Comparison of ENCODE assay signal across 8 cellular contexts in the genomic region with DNA sequence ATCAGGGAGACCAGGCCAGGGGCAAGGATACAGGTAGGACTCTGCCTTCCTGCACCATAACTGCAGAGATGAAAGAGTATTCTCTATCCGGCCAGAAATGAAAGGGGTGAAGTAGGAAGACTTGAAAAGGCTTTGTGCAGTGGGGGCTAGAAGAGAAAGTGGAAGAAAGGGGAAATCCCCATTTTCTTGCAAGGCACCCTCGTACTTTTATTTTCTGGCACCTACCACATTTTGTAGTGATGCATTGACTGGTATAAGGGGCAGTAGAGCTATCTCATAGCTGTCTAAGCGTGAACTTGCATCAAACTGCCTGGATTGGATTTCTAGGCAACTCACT. TPM values are rescaled to one million over a fixed set of nuclear protein-coding genes. Genes with fewer than 3 reads are reported as not detected.
A peak's percentile ranks its signal among the peaks of the same experiment; 100 is the strongest.
DNase-seq lines count a peak whose midpoint lies in the region; ATAC-seq and TF ChIP-seq lines count a peak whose summit lies in the region.

No MANE protein-coding gene starts in this region.

- no peaks in the 10 kb centered on the region for H3K27me3 Mint-ChIP-seq in CD4-positive, alpha-beta memory T cell

- CTCF ChIA-PET in CD4-positive, alpha-beta memory T cell (lab: Charles Lee; ENCODE audit: partially characterized antibody) = interaction anchor here (0.8 to 20.2 kb wide), 6 partner anchors 10 to 62 kb away, joined by 3 to 726 read pairs (median 6); no protein-coding TSS in a partner anchor

- H3K4me3 Mint-ChIP-seq in CD4-positive, alpha-beta memory T cell = peak overlapping the region; percentile 85 to 97 (median 94)

- H3K4me3 ChIP-seq in CD4-positive, alpha-beta memory T cell (ENCODE audit: low read length in 2 of 2) = peak overlapping the region; percentile 61 to 72
- H3K4me3 ChIP-seq in NB4 (ENCODE audit: low read depth, low read length) (peak overlapping the region; percentile 65), coronary artery (peak overlapping the region; percentile 95), neutrophil (ENCODE audit: low read depth in 1 of 2, low read length in 1 of 2) (peak overlapping the region; percentile 75 to 83)

- peak overlapping the region; percentile 78 for H3K27ac ChIP-seq in CD4-positive, alpha-beta memory T cell (ENCODE audit: low read depth, low read length)
- H3K27ac ChIP-seq in coronary artery = peak overlapping the region; percentile 65 to 93
- peak overlapping the region; percentile 99 for H3K27ac ChIP-seq in neutrophil

- TF ChIP-seq CTCF in NB4 (IDR thresholded peaks at IDR 0.05; ENCODE audit: low read depth, low read length) = no peak
- TF ChIP-seq CTCF in coronary artery (IDR thresholded peaks at IDR 0.05) = no peak
- no peak for TF ChIP-seq CTCF in neutrophil (IDR thresholded peaks at IDR 0.05)

- TF ChIP-seq POLR2A in NB4 (IDR thresholded peaks at IDR 0.05; ENCODE audit: extremely low read depth, insufficient read length) = no peak

- peak overlapping the region; percentile 84 to 99 (median 96) for H3K27ac Mint-ChIP-seq in CD4-positive, alpha-beta memory T cell

- peaks cover 68% of the 10 kb centered on the region for H3K4me1 ChIP-seq in CD4-positive, alpha-beta memory T cell (ENCODE audit: insufficient read depth, low read length)
- peaks cover 53 to 57% of the 10 kb centered on the region in 2 experiments for H3K4me1 ChIP-seq in neutrophil (ENCODE audit: control insufficient read depth in 1 of 2, insufficient read depth in 1 of 2, low read depth in 1 of 2, low read length in 1 of 2)

- H3K4me1 Mint-ChIP-seq in CD4-positive, alpha-beta memory T cell = peaks cover 45 to 79% (median 59%) of the 10 kb centered on the region in 4 donors

- peaks cover 16 to 32% of the 10 kb centered on the region in 2 donors for H3K36me3 Mint-ChIP-seq in CD4-positive, alpha-beta memory T cell

- peak; percentile 74 to 85 (median 79) for DNase-seq in CD4-positive, alpha-beta memory T cell
- no peak for DNase-seq in NB4 (ENCODE audit: low read depth)
- no peak for DNase-seq in coronary artery (ENCODE audit: low spot score)
- DNase-seq in NCI-H69 (lab: John Stamatoyannopoulos, UW) = no peak
- DNase-seq in NCI-H510A treated with DMSO at 0.1 percent for 48 hours (lab: John Stamatoyannopoulos, UW) = no peak

- no peaks in the 10 kb centered on the region for H3K9me3 ChIP-seq in CD4-positive, alpha-beta memory T cell (ENCODE audit: control insufficient read depth in 1 of 2, low read length in 2 of 2)
- H3K9me3 ChIP-seq in neutrophil = no peaks in the 10 kb centered on the region

- POLR2A ChIA-PET in CD4-positive, alpha-beta memory T cell (lab: Charles Lee; ENCODE audit: partially characterized antibody) = interaction anchor here (0.7 to 7.2 kb wide), 17 partner anchors 11 to 1659 kb away, joined by 3 to 59 read pairs (median 6); partner anchors contain the start of genes ANAPC16, ASCC1, CHCHD1 and PPP3CB

- H3K27me3 ChIP-seq in CD4-positive, alpha-beta memory T cell (ENCODE audit: insufficient read depth, low read length) = no peaks in the 10 kb centered on the region
- no peaks in the 10 kb centered on the region for H3K27me3 ChIP-seq in neutrophil

- ATAC-seq in GM21360 (IDR thresholded peaks at IDR 0.05; ENCODE audit: unreplicated experiment) (peak; percentile 5), GM21367 (IDR thresholded peaks at IDR 0.05; ENCODE audit: unreplicated experiment) (no peak)

- intact Hi-C loops in CD4-positive, alpha-beta memory T cell (cut with micrococcal nuclease) = loop anchor here (1.0 to 2.0 kb wide), 3 partner anchors 16 to 64 kb away; partner anchors contain the start of gene NDST2

- H3K9me3 Mint-ChIP-seq in CD4-positive, alpha-beta memory T cell = no peaks in the 10 kb centered on the region

- H3K36me3 ChIP-seq in CD4-positive, alpha-beta memory T cell (ENCODE audit: insufficient read depth, low read length) = peaks cover 7% of the 10 kb centered on the region
- H3K36me3 ChIP-seq in neutrophil = peaks cover 24% of the 10 kb centered on the region

RNA-seq across cellular contexts. Expression of gene CAMK2G, which starts 0.8 kb away (rescaled TPM):
- total RNA-seq in CD4-positive, alpha-beta memory T cell = 10 to 100 TPM; 64.3 to 70.4 TPM
- polyA plus RNA-seq in CD4-positive, alpha-beta memory T cell = 1 to 10 TPM; 3.8 to 7.8 TPM

RNA-seq across cellular contexts. Expression of gene PLAU, which starts 35.8 kb away (rescaled TPM):
- total RNA-seq in CD4-positive, alpha-beta memory T cell = under 1 TPM; 0.64 to 0.91 TPM
- polyA plus RNA-seq in CD4-positive, alpha-beta memory T cell = not detected

Comparison
In these comparisons a context has a peak if more than half of its experiments do, and no peak if none do; other contexts are left out.
1. DNase-seq: peak in CD4-positive, alpha-beta memory T cell (5 of 5); none in NB4 (single experiment), coronary artery (single experiment), NCI-H69 (single experiment) and NCI-H510A treated with DMSO at 0.1 percent for 48 hours (single experiment).
2. Peak in every context shown above with its lines, with median percentiles within 50 percentile points of each other: H3K27ac ChIP-seq and H3K4me3 ChIP-seq.